ENCODE assay signal across 1 cellular context in genomic region chr5:60568646-60569045, GRCh38.
TF ChIP-seq lines count a peak whose summit lies in the region.

No MANE protein-coding gene starts in this region.

TF ChIP-seq in K562, 482 proteins besides CTCF, POLR2A, EP300 and RAD21 (continued from another document):
- TF ChIP-seq TFAP4 (CRISPR knock-in tag; IDR thresholded peaks at IDR 0.05; ENCODE audit: borderline replicate concordance), result no peak
- no peak for TF ChIP-seq ETV1 (tag; conservative IDR thresholded peaks at IDR 0.05; ENCODE audit: low read depth)
- TF ChIP-seq ZBTB7A (IDR thresholded peaks at IDR 0.05; ENCODE audit: borderline replicate concordance, control insufficient read depth, low read depth, low read length), result 0 out of 2 replicates have a peak, but pooled peaks have one; percentile 31
- TF ChIP-seq SREBF1 (IDR thresholded peaks at IDR 0.05; ENCODE audit: borderline replicate concordance, low read depth, low read length), result no peak
- no peak for TF ChIP-seq NELFE (IDR thresholded peaks at IDR 0.05; ENCODE audit: insufficient read depth, insufficient read length)
- TF ChIP-seq SIRT6 (IDR thresholded peaks at IDR 0.05; ENCODE audit: low read depth, low read length), result no peak
- no peak for TF ChIP-seq HMG20A (CRISPR knock-in tag; conservative IDR thresholded peaks at IDR 0.05)
- no peak for TF ChIP-seq NR3C1 (CRISPR knock-in tag; IDR thresholded peaks at IDR 0.05)
- TF ChIP-seq FIP1L1 (IDR thresholded peaks at IDR 0.05; ENCODE audit: low read depth, low read length, poor library complexity, severe bottlenecking), result no peak
- TF ChIP-seq DACH1 (IDR thresholded peaks at IDR 0.05; ENCODE audit: partially characterized antibody), result no peak
- TF ChIP-seq SNAPC5 (CRISPR knock-in tag; IDR thresholded peaks at IDR 0.05), result no peak
- TF ChIP-seq TRIM28 (IDR thresholded peaks at IDR 0.05), result 0 out of 2 replicates have a peak, but pooled peaks have one; percentile 45
- TF ChIP-seq GABPA (tag; conservative IDR thresholded peaks at IDR 0.05; ENCODE audit: low read depth), result no peak
- no peak for TF ChIP-seq GABPB2 (CRISPR knock-in tag; conservative IDR thresholded peaks at IDR 0.05)
